In the genomic region with DNA sequence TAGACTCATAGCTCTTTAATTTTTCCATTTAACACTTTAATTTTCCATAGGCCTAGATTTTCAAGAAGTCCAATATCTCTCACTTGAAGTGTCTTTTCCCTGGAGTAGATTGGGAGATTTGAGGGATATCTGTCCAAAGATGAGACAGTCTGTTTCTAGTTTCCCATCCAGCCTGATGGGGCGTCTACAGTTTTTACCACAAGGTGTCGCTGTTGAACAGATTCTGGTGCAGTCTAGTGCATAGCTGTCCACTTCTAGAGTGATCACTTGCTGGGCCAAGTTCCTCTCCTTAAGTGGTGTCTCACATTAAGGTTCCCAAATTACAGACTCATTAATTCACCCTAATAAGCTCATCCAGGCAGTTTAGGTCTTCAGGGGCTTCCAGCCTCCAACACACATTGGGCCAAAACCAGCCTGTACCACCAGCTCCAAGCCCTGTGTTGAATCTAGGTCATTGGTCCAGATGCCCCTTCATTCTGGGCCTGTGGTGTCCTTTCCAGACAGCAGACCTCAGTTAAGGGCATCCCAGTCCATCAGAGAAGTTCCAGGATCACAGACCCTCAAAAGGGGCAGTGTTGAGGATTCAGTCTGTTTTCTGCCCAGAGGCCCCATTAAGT, we compare ENCODE assay signal across 8 cellular contexts. TPM values are rescaled to one million over a fixed set of nuclear protein-coding genes. Genes with fewer than 3 reads are reported as not detected.
A peak's percentile ranks its signal among the peaks of the same experiment; 100 is the strongest.
DNase-seq lines count a peak whose midpoint lies in the region; ATAC-seq, FAIRE-seq and TF ChIP-seq lines count a peak whose summit lies in the region.

No MANE protein-coding gene starts in this region.

- intact Hi-C loops in natural killer cell (cut with micrococcal nuclease), result loop anchor here (1.0 kb wide), 1 partner anchor 76 kb away; no protein-coding TSS in a partner anchor

- H3K9me3 Mint-ChIP-seq in natural killer cell, result peaks cover 0 to 4% of the 10 kb centered on the region in 2 donors

- TF ChIP-seq CTCF in natural killer cell (IDR thresholded peaks at IDR 0.05), result peak; percentile 65

- H3K36me3 Mint-ChIP-seq in natural killer cell, result peaks cover 14% of the 10 kb centered on the region

- TF ChIP-seq POLR2A in GM12891 (IDR thresholded peaks at IDR 0.05; ENCODE audit: low read depth, low read length) (no peak), GM18505 (IDR thresholded peaks at IDR 0.05; ENCODE audit: borderline replicate concordance, extremely low read depth, insufficient read depth, insufficient read length) (no peak)

- DNase-seq in A172 (ENCODE audit: low spot score), result peak; percentile 41
- no peak for DNase-seq in GM12891 (ENCODE audit: insufficient read length, low spot score)
- DNase-seq in SJCRH30, result peak; percentile 23 to 64
- DNase-seq in astrocyte of the hippocampus (ENCODE audit: low read depth, low spot score), result peak; percentile 16
- DNase-seq in natural killer cell, result peak; percentile 46
- DNase-seq in NCI-H774 (lab: John Stamatoyannopoulos, UW), result no peak
- DNase-seq in middle frontal gyrus (ENCODE audit: extremely low spot score, low spot score), result no peak

- H3K27ac ChIP-seq in SJCRH30, result no peak overlapping the region

- no peaks in the 10 kb centered on the region for H3K4me1 ChIP-seq in SJCRH30

- FAIRE-seq in GM12891 (lab: Jason Lieb, UNC), result peak; percentile 82

- H3K9me3 ChIP-seq in SJCRH30 (replicated peaks), result peaks cover 13% of the 10 kb centered on the region

- 0 out of 2 replicates have a peak, but pooled peaks cover 5% of the 10 kb centered on the region for H3K27me3 ChIP-seq in SJCRH30

- H3K27me3 Mint-ChIP-seq in natural killer cell (ENCODE audit: low read depth in 2 of 2), result no peaks in the 10 kb centered on the region

- peak overlapping the region; percentile 56 to 70 for H3K27ac Mint-ChIP-seq in natural killer cell

- H3K36me3 ChIP-seq in SJCRH30, result no peaks in the 10 kb centered on the region

- H3K4me1 Mint-ChIP-seq in natural killer cell, result peaks cover 14 to 24% of the 10 kb centered on the region in 2 donors

- H3K4me3 ChIP-seq in SJCRH30, result no peak overlapping the region

- H3K4me3 Mint-ChIP-seq in natural killer cell, result peak overlapping the region; percentile 4

- ATAC-seq in natural killer cell (peak in 2 of 3 donors; percentile 39 to 65), GM18505 (IDR thresholded peaks at IDR 0.05; ENCODE audit: unreplicated experiment) (no peak)

TF ChIP-seq in GM12891, 5 proteins besides CTCF, POLR2A, EP300 and RAD21:
- TF ChIP-seq SPI1 (IDR thresholded peaks at IDR 0.05; ENCODE audit: low read depth, low read length), result no peak
- no peak for TF ChIP-seq TAF1 (IDR thresholded peaks at IDR 0.05; ENCODE audit: low read depth, low read length)
- no peak for TF ChIP-seq POU2F2 (IDR thresholded peaks at IDR 0.05; ENCODE audit: low read depth, low read length)
- no peak for TF ChIP-seq POLR2AphosphoS5 (IDR thresholded peaks at IDR 0.05; ENCODE audit: low read depth, low read length)
- TF ChIP-seq PAX5 (IDR thresholded peaks at IDR 0.05; ENCODE audit: insufficient read depth, low read length, severe bottlenecking), result no peak

RNA-seq across cellular contexts. Expression of gene SNX20, which starts 9.4 kb away (rescaled TPM):
- total RNA-seq in A172 (2014; rRNA removed; shearing (Covaris generic)), result not detected in 2 replicates
- 16.6 TPM for polyA plus RNA-seq in GM12891 (2012; ENCODE audit: low read depth, missing spikeins)
- not detected in 2 replicates for total RNA-seq in SJCRH30 (2014; rRNA removed; shearing (Covaris generic))
- 10 to 100 TPM; 33.0 to 53.9 (median 51.7) TPM for total RNA-seq in natural killer cell

RNA-seq across cellular contexts. Expression of gene NOD2, which starts 21.7 kb away (rescaled TPM):
- not detected in 2 replicates for total RNA-seq in A172 (2014; rRNA removed; shearing (Covaris generic))
- 9.7 TPM for polyA plus RNA-seq in GM12891 (2012; ENCODE audit: low read depth, missing spikeins)
- total RNA-seq in SJCRH30 (2014; rRNA removed; shearing (Covaris generic)), result not detected in 2 replicates
- 1 to 10 TPM; 2.8 to 8.6 (median 2.9) TPM for total RNA-seq in natural killer cell

Comparison
In these comparisons a context has a peak if more than half of its experiments do, and no peak if none do; other contexts are left out.
1. DNase-seq: peak in A172 (single experiment), SJCRH30 (2 of 2), astrocyte of the hippocampus (single experiment) and natural killer cell (single experiment); none in GM12891 (single experiment), NCI-H774 (single experiment) and middle frontal gyrus (single experiment).
2. RNA of gene SNX20, which starts 9.4 kb away (total RNA-seq): 33.0 to 53.9 TPM in natural killer cell; not detected in A172 and not detected in SJCRH30; every median in the first group is over 10 times any median in the second.